ENCODE assay signal across 1 cellular context in genomic region chr10:28381903-28382347, GRCh38.
TF ChIP-seq lines count a peak whose summit lies in the region.

No MANE protein-coding gene starts in this region.

TF ChIP-seq in GM23338, 12 proteins besides CTCF, POLR2A, EP300 and RAD21 (continued from another document):
- TF ChIP-seq ZNF462 (CRISPR knock-in tag; IDR thresholded peaks at IDR 0.05) = no peak
- no peak for TF ChIP-seq EZH2 (IDR thresholded peaks at IDR 0.05; ENCODE audit: low read depth, unreplicated experiment)
